Comparison of ENCODE assay signal across 19 cellular contexts in the genomic region with DNA sequence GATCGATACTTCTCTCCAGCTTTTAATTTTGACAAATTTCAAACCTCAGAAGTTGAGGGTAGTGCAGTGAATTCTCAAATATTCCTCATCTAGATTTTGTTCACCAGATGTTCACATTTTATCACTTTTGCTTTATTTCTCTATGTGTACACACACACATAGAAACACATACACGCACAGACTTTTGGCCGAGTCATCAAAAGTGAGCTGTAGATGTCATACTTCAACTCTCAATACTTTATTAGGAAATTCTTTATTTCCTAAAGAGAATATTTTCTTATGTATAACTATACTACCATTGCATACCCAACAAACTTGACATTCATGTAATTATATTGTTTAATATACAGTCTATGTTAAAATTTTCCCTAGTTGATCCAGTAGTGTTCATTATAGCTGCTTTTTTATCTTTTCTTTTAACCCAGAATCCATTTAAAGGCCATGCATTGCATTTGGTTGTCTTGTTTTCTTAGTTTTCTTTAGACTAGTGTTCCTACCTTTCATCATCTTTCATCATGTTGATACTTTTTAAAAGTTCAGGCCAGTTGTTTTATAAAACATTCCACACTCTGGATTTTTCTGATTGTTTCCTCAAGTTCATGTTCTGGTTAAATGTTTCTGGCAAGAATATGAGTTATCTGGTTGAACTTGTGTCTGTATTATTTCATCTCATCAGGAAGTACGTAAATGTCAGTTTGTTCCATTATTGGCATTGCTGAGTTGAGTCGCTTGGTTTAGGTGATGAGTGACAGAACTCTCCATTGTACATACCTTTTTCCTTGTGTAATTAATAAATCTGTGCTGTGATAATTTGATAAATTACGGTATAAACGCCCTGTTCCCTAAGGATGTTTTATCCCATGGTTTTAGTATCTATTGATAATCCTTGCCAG.
"Had no signal": no experiment of that assay in that cellular context is flagged by ENCODE, and none has a peak within 500 bp of the region (broad histone marks: within the 10 kb centered on the region; RNA-seq: fewer than 3 reads in every experiment).

No MANE protein-coding gene starts in this region.

- H3K27me3 Mint-ChIP-seq: activated naive CD4-positive, alpha-beta T cell treated with anti-CD3 and anti-CD28 coated beads, Interleukin-2, amount 10 ng/mL, durations not matched to agents 7 days and 5 days; central memory CD8-positive, alpha-beta T cell; dendritic cell treated with granulocyte-macrophage colony-stimulating factor and Interleukin-4, amounts not matched to agents 40 ng/mL and 50 ng/mL, for 4 days; naive B cell; T-cell had no signal

- ATAC-seq: left lung, T-cell had no signal

- DNase-seq: activated CD8-positive, alpha-beta memory T cell treated with anti-CD3 and anti-CD28 coated beads for 24 hours; activated naive CD4-positive, alpha-beta T cell treated with anti-CD3 and anti-CD28 coated beads, Interleukin-2, amount 10 ng/mL, durations not matched to agents 7 days and 5 days; anterior cingulate cortex; brain microvascular endothelial cell; kidney; left lung; mammary epithelial cell; naive B cell; ovary; sigmoid colon; spleen; T-cell; tibial artery had no signal

- H3K9me3 ChIP-seq: left lung, ovary, sigmoid colon, spleen, tibial artery had no signal

- H3K36me3 ChIP-seq: ovary had no signal

- FAIRE-seq: kidney, urothelium cell line had no signal

- H3K27ac Mint-ChIP-seq: activated naive CD4-positive, alpha-beta T cell treated with anti-CD3 and anti-CD28 coated beads, Interleukin-2, amount 10 ng/mL, durations not matched to agents 7 days and 5 days; activated T-helper 2 cell treated with anti-CD3 and anti-CD28 coated beads, Interferon-gamma antibody, Interleukin-2, Interleukin-4, amounts not matched to agents 10 μg/mL and 5 μg/mL and 100 μg/mL, durations not matched to agents 14 hours and 24 hours and 36 hours; dendritic cell treated with granulocyte-macrophage colony-stimulating factor and Interleukin-4, amounts not matched to agents 40 ng/mL and 50 ng/mL, for 4 days had no signal

- H3K27me3 ChIP-seq: brain microvascular endothelial cell, hepatocyte, left lung, ovary, sigmoid colon, spleen, tibial artery had no signal

- H3K4me3 Mint-ChIP-seq: activated naive CD4-positive, alpha-beta T cell treated with anti-CD3 and anti-CD28 coated beads, Interleukin-2, amount 10 ng/mL, durations not matched to agents 7 days and 5 days; central memory CD8-positive, alpha-beta T cell; dendritic cell treated with granulocyte-macrophage colony-stimulating factor and Interleukin-4, amounts not matched to agents 40 ng/mL and 50 ng/mL, for 4 days; naive B cell; T-cell had no signal

- H3K4me3 ChIP-seq: hepatocyte, left lung, ovary, sigmoid colon, SK-N-MC, spleen, tibial artery had no signal

- H3K4me1 ChIP-seq: left lung had no signal

- H3K9me3 Mint-ChIP-seq: activated naive CD4-positive, alpha-beta T cell treated with anti-CD3 and anti-CD28 coated beads, Interleukin-2, amount 10 ng/mL, durations not matched to agents 7 days and 5 days; activated T-helper 2 cell treated with anti-CD3 and anti-CD28 coated beads, Interferon-gamma antibody, Interleukin-2, Interleukin-4, amounts not matched to agents 10 μg/mL and 5 μg/mL and 100 μg/mL, durations not matched to agents 14 hours and 24 hours and 36 hours; central memory CD8-positive, alpha-beta T cell; dendritic cell treated with granulocyte-macrophage colony-stimulating factor and Interleukin-4, amounts not matched to agents 40 ng/mL and 50 ng/mL, for 4 days; naive B cell; T-cell had no signal

- H3K4me1 Mint-ChIP-seq: activated naive CD4-positive, alpha-beta T cell treated with anti-CD3 and anti-CD28 coated beads, Interleukin-2, amount 10 ng/mL, durations not matched to agents 7 days and 5 days; central memory CD8-positive, alpha-beta T cell had no signal
